Comparison of ENCODE assay signal across 1 cellular context in genomic region chr2:109897769-109898461, GRCh38. TPM values are rescaled to one million over a fixed set of nuclear protein-coding genes. Genes with fewer than 3 reads are reported as not detected.
"Had no signal": no experiment of that assay in that cellular context is flagged by ENCODE, and none has a peak within 500 bp of the region (broad histone marks: within the 10 kb centered on the region; RNA-seq: fewer than 3 reads in every experiment).

No MANE protein-coding gene starts in this region.

RNA-seq across cellular contexts. Expression of gene LIMS3, which starts 0.6 kb away (rescaled TPM):
- total RNA-seq: SK-MEL-5 had no signal
